Comparison of ENCODE assay signal across 9 cellular contexts in genomic region chr15:62219799-62220198, GRCh38. TPM values are rescaled to one million over a fixed set of nuclear protein-coding genes. Genes with fewer than 3 reads are reported as not detected.
"Had no signal": no experiment of that assay in that cellular context is flagged by ENCODE, and none has a peak within 500 bp of the region (broad histone marks: within the 10 kb centered on the region; RNA-seq: fewer than 3 reads in every experiment).

No MANE protein-coding gene starts in this region.

- H3K36me3 ChIP-seq: HAP-1 had no signal

- H3K27ac ChIP-seq: GM23248 had no signal

- H2AFZ ChIP-seq: GM23248 had no signal

- H3K4me1 ChIP-seq: HAP-1 had no signal

- H3K4me3 Mint-ChIP-seq: HFFc6 had no signal

- H3K27ac Mint-ChIP-seq: HFFc6 had no signal

- H3K4me3 ChIP-seq: GM23248, HAP-1, K562 had no signal

- H3K9ac ChIP-seq: GM23248 had no signal

- ATAC-seq: HCT116, K562 had no signal

- DNase-seq: GM23248, GOT3, H7, HFFc6, IMR-90 had no signal

RNA-seq across cellular contexts. Expression of gene C2CD4B, which starts 54.7 kb away (rescaled TPM):
- total RNA-seq: GM23248, H4, HFFc6, IMR-90, K562 had no signal
